14 cellular contexts compared by ENCODE assay signal in the genomic region with DNA sequence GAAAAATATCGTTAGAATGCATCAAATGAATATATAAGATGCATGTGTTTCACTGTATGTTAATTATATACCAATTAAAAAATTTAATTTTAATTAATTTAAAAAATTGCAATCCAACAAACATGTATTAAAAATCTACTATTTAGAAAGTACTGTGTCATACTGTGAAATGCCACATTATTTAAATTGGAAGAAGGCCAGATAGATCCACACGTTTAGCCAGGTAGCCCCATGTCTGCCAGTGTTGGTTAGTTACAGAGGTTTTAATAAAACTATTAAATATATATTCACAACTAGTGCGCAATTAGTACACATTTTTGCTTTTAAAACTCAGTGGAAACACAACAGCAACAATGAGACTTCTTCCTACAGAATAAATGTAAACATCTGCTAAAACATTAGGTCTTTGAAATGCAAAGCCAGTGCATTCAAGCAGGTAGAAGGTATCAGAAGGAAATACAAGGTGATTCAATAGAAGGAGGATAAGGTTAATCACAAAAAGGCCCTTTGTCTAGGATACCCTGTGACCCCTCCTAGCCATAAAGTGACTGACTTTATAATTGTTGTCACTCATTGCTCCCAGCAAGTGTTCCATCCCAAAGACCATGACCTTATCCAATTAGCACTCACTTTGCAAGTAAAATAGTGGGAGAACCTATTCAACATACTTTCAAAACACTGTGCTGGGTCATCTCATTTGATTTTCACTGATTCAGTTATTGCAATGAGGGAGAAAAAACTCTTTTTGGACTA.
DNase-seq lines count a peak whose midpoint lies in the region; ATAC-seq and TF ChIP-seq lines count a peak whose summit lies in the region.
"Had no signal": no experiment of that assay in that cellular context is flagged by ENCODE, and none has a peak within 500 bp of the region (broad histone marks: within the 10 kb centered on the region; RNA-seq: fewer than 3 reads in every experiment).

No MANE protein-coding gene starts in this region.

- H2AFZ ChIP-seq in GM23338: no peak overlapping the region

- no peaks in the 10 kb centered on the region for H3K36me3 Mint-ChIP-seq in GM23338 (ENCODE audit: low read depth)
- H3K36me3 Mint-ChIP-seq in glutamatergic neuron (ENCODE audit: unreplicated experiment): no peaks in the 10 kb centered on the region
- H3K36me3 Mint-ChIP-seq: CD4-positive, alpha-beta memory T cell; IgD-negative memory B cell had no signal

- no peaks in the 10 kb centered on the region for H3K79me2 ChIP-seq in GM23338 (replicated peaks; ENCODE audit: insufficient read depth)

- H3K27ac ChIP-seq in GM23338 (ENCODE audit: low read depth): no peak overlapping the region

- peak overlapping the region; percentile 33; the same call in 1 of the 2 replicates for H3K4me2 ChIP-seq in GM23338

- H3K9ac ChIP-seq in NT2/D1 (ENCODE audit: insufficient read length, low read depth): no peak overlapping the region

- H3K9me3 Mint-ChIP-seq in GM23338 (0 out of 3 replicates have a peak, but pooled peaks cover 4% of the 10 kb centered on the region), glutamatergic neuron (ENCODE audit: unreplicated experiment) (no peaks in the 10 kb centered on the region)

- no peaks in the 10 kb centered on the region for H3F3A ChIP-seq in GM23338 (replicated peaks; ENCODE audit: low read depth)

- H3K4me3 ChIP-seq in GM23338: no peak overlapping the region
- no peak overlapping the region for H3K4me3 ChIP-seq in NT2/D1 (ENCODE audit: insufficient read length, low read depth)

- ATAC-seq in GM23338: peak; percentile 83

- no peak overlapping the region; the same call in 1 of the 2 replicates for H3K27ac Mint-ChIP-seq in GM23338
- H3K27ac Mint-ChIP-seq in glutamatergic neuron (ENCODE audit: unreplicated experiment): no peak overlapping the region
- H3K27ac Mint-ChIP-seq: B cell; CD4-positive, alpha-beta memory T cell; IgD-negative memory B cell had no signal

- H3K9me3 ChIP-seq in NT2/D1 (ENCODE audit: insufficient read depth, low read length): peaks cover 6% of the 10 kb centered on the region

- H3K36me3 ChIP-seq in GM23338 (ENCODE audit: insufficient read depth) (no peaks in the 10 kb centered on the region), NT2/D1 (ENCODE audit: insufficient read depth, insufficient read length, low read length) (no peaks in the 10 kb centered on the region)

- H3K27me3 ChIP-seq in GM23338 (ENCODE audit: insufficient read depth): no peaks in the 10 kb centered on the region
- H3K27me3 ChIP-seq in NT2/D1 (ENCODE audit: insufficient read depth, insufficient read length): no peaks in the 10 kb centered on the region

- peaks cover 6% of the 10 kb centered on the region; the same call in 1 of the 2 replicates for H3K9me2 ChIP-seq in GM23338 (ENCODE audit: insufficient read depth)

- DNase-seq in GM23338 (ENCODE audit: low spot score) (peak; percentile 20), NCI-H526 (lab: John Stamatoyannopoulos, UW) (peak; percentile 93 to 95), NT2/D1 (ENCODE audit: low read depth, low spot score) (peak; percentile 30), iPS-NIHi11 (ENCODE audit: low spot score) (peak; percentile 15), HEK293T (ENCODE audit: extremely low spot score) (no peak), SKM-1 (lab: John Stamatoyannopoulos, UW; ENCODE audit: unreplicated experiment) (no peak), glutamatergic neuron (no peak)
- DNase-seq: C1 segment of cervical spinal cord; CD4-positive, alpha-beta memory T cell; DND-41; GDM1; HCEC 1CT had no signal

- CTCF ChIA-PET in HEK293T (lab: Yijun Ruan, JAX): no interaction called here

- POLR2A ChIA-PET in HEK293T (lab: Yijun Ruan, JAX): no interaction called here

- no peak overlapping the region for H3K4me3 Mint-ChIP-seq in GM23338
- no peak overlapping the region for H3K4me3 Mint-ChIP-seq in glutamatergic neuron (ENCODE audit: unreplicated experiment)
- H3K4me3 Mint-ChIP-seq: B cell; CD4-positive, alpha-beta memory T cell; IgD-negative memory B cell had no signal

- H3K4me1 ChIP-seq in GM23338 (ENCODE audit: insufficient read depth): peaks cover 32% of the 10 kb centered on the region
- H3K4me1 ChIP-seq in NT2/D1 (ENCODE audit: insufficient read depth, insufficient read length): no peaks in the 10 kb centered on the region

- H3K27me3 Mint-ChIP-seq in GM23338 (ENCODE audit: insufficient read depth, low read depth, poor library complexity) (no peaks in the 10 kb centered on the region), glutamatergic neuron (ENCODE audit: unreplicated experiment) (no peaks in the 10 kb centered on the region)
- H3K27me3 Mint-ChIP-seq: B cell; CD4-positive, alpha-beta memory T cell; IgD-negative memory B cell had no signal

- H3K4me1 Mint-ChIP-seq in GM23338: peaks cover 16% of the 10 kb centered on the region
- no peaks in the 10 kb centered on the region for H3K4me1 Mint-ChIP-seq in glutamatergic neuron (ENCODE audit: low read depth, unreplicated experiment)
- H3K4me1 Mint-ChIP-seq: B cell; CD4-positive, alpha-beta memory T cell; IgD-negative memory B cell had no signal

- TF ChIP-seq CTCF in GM23338 (conservative IDR thresholded peaks at IDR 0.05; ENCODE audit: low read depth in 2 of 2): no peak
- TF ChIP-seq CTCF in glutamatergic neuron (IDR thresholded peaks at IDR 0.05; ENCODE audit: partially characterized antibody, unreplicated experiment): no peak

- no peaks in the 10 kb centered on the region for H4K20me1 ChIP-seq in GM23338 (replicated peaks; ENCODE audit: insufficient read depth)

TF ChIP-seq in GM23338, 12 proteins besides CTCF, POLR2A, EP300 and RAD21:
- TF ChIP-seq CREB1 (CRISPR knock-in tag; IDR thresholded peaks at IDR 0.05; ENCODE audit: low read depth) (no peak), JUNB (IDR thresholded peaks at IDR 0.05; ENCODE audit: unreplicated experiment) (no peak), NANOG (IDR thresholded peaks at IDR 0.05; ENCODE audit: borderline replicate concordance) (0 out of 2 replicates have a peak, but pooled peaks have one; percentile 24), ZNF114 (CRISPR knock-in tag; IDR thresholded peaks at IDR 0.05) (no peak), EZH2 (IDR thresholded peaks at IDR 0.05; ENCODE audit: low read depth, unreplicated experiment) (no peak)
- TF ChIP-seq, protein P1, sequence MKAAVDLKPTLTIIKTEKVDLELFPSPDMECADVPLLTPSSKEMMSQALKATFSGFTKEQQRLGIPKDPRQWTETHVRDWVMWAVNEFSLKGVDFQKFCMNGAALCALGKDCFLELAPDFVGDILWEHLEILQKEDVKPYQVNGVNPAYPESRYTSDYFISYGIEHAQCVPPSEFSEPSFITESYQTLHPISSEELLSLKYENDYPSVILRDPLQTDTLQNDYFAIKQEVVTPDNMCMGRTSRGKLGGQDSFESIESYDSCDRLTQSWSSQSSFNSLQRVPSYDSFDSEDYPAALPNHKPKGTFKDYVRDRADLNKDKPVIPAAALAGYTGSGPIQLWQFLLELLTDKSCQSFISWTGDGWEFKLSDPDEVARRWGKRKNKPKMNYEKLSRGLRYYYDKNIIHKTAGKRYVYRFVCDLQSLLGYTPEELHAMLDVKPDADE (IDR thresholded peaks at IDR 0.05): no peak
TF ChIP-seq in GM23338: peak in this region for 1.

TF ChIP-seq in HEK293T, 16 proteins besides CTCF, POLR2A, EP300 and RAD21:
- TF ChIP-seq ELF4 (IDR thresholded peaks at IDR 0.05): no peak
- TF ChIP-seq BHLHE40 (IDR thresholded peaks at IDR 0.05; ENCODE audit: borderline replicate concordance): no peak
- TF ChIP-seq L3MBTL2 (conservative IDR thresholded peaks at IDR 0.05): no peak
- no peak for TF ChIP-seq FOXM1 (IDR thresholded peaks at IDR 0.05; ENCODE audit: borderline replicate concordance)

Comparison
In these comparisons a context has a peak if more than half of its experiments do, and no peak if none do; other contexts are left out.
1. DNase-seq: peak in GM23338 (single experiment), NCI-H526 (2 of 2), NT2/D1 (single experiment) and iPS-NIHi11 (single experiment); none in HEK293T (single experiment), SKM-1 (single experiment) and glutamatergic neuron (single experiment).